In the genomic region with DNA sequence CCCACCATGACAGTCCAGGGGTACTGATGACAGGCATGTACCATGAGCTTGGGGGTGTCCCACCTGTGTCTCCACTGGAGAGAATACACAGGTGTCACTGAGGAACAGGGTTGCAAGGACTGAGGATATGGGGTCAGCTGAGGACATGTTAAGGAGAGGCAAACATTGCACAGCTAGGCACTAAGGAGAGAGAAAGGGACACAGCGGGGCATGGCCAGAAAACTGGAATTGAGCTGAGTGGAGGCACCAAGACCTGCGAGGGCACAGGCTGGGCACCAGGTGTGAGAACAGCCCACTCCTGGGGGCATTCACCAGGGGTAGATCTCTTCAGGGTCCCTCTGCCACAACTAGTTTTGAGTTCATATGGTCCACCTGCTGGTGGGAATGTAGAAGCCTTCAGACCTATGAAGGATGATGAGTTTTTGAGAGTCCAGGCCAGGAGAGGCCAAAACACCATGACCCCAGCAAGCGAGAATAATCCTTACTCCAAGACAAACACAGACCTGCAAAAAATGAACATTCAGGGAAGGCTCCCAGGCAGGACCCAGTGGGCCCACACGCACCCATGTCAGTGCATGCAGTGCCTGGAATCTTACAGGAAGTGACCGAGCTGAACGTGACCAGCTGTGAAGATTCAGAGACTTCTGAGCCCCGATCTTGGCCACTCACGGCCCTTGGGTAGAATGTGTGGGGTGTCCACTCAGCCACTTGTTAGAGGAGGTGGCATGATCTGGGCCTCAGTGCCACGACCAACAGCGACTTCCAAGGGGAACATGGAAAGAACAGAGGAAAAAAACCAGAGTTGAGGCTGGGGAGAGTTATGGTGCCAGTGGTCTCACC, we compare ENCODE assay signal across 8 cellular contexts. TPM values are rescaled to one million over a fixed set of nuclear protein-coding genes. Genes with fewer than 3 reads are reported as not detected.
DNase-seq lines count a peak whose midpoint lies in the region; ATAC-seq and TF ChIP-seq lines count a peak whose summit lies in the region.

No MANE protein-coding gene starts in this region.

- H3K4me1 ChIP-seq in fibroblast of lung (ENCODE audit: control insufficient read depth, extremely low read depth, insufficient read depth, low read length): peaks cover 8% of the 10 kb centered on the region

- DNase-seq in NCI-H748 (lab: John Stamatoyannopoulos, UW; ENCODE audit: unreplicated experiment) (peak; percentile 45), NCI-H748 treated with DMSO at 0.1 percent for 48 hours (lab: John Stamatoyannopoulos, UW) (no peak), SK-MEL-5 (ENCODE audit: low read depth, low spot score) (peak; percentile 37), fibroblast of lung (ENCODE audit: low read depth in 2 of 2) (no peak), NCI-H510A (lab: John Stamatoyannopoulos, UW) (no peak)
- no peak for DNase-seq in stimulated activated effector memory CD8-positive, alpha-beta T cell treated with anti-CD3 and anti-CD28 coated beads, Interleukin-12 subunit alpha, Interleukin-12 subunit beta, amount 100 ng/mL, for 72 hours (ENCODE audit: low spot score in 2 of 2)

- peak overlapping the region; percentile 92 for H3K4me3 Mint-ChIP-seq in stimulated activated effector memory CD8-positive, alpha-beta T cell treated with anti-CD3 and anti-CD28 coated beads, Interleukin-12 subunit alpha, Interleukin-12 subunit beta, amount 100 ng/mL, for 72 hours

- no peaks in the 10 kb centered on the region for H3K9me3 ChIP-seq in fibroblast of lung (ENCODE audit: control insufficient read depth, insufficient read depth, low read depth, low read length)

- no peaks in the 10 kb centered on the region for H3K9me3 Mint-ChIP-seq in stimulated activated effector memory CD8-positive, alpha-beta T cell treated with anti-CD3 and anti-CD28 coated beads, Interleukin-12 subunit alpha, Interleukin-12 subunit beta, amount 100 ng/mL, for 72 hours

- no peaks in the 10 kb centered on the region for H4K20me1 ChIP-seq in fibroblast of lung (ENCODE audit: control insufficient read depth, extremely low read depth, insufficient read depth, low read length)

- peaks cover 14% of the 10 kb centered on the region for H3K36me3 Mint-ChIP-seq in stimulated activated effector memory CD8-positive, alpha-beta T cell treated with anti-CD3 and anti-CD28 coated beads, Interleukin-12 subunit alpha, Interleukin-12 subunit beta, amount 100 ng/mL, for 72 hours

- peak overlapping the region; percentile 82 for H3K9ac ChIP-seq in fibroblast of lung (ENCODE audit: insufficient read depth, low read length)

- H3K36me3 ChIP-seq in fibroblast of lung (ENCODE audit: control insufficient read depth, insufficient read depth, low read length): peaks cover 2% of the 10 kb centered on the region

- H3K79me2 ChIP-seq in fibroblast of lung (ENCODE audit: control insufficient read depth, insufficient read depth, low read length): peaks cover 26% of the 10 kb centered on the region

- peak overlapping the region; percentile 91 for H3K27ac ChIP-seq in fibroblast of lung (ENCODE audit: insufficient read depth, low read length)

- peaks cover 37% of the 10 kb centered on the region for H3K4me1 Mint-ChIP-seq in stimulated activated effector memory CD8-positive, alpha-beta T cell treated with anti-CD3 and anti-CD28 coated beads, Interleukin-12 subunit alpha, Interleukin-12 subunit beta, amount 100 ng/mL, for 72 hours

- H2AFZ ChIP-seq in fibroblast of lung (ENCODE audit: low read length): no peak overlapping the region

- ATAC-seq in stimulated activated effector memory CD8-positive, alpha-beta T cell treated with anti-CD3 and anti-CD28 coated beads, Interleukin-12 subunit alpha, Interleukin-12 subunit beta, amount 100 ng/mL, for 72 hours: no peak
- ATAC-seq in GM19452 (IDR thresholded peaks at IDR 0.05; ENCODE audit: unreplicated experiment) (no peak), HG03025 (IDR thresholded peaks at IDR 0.05; ENCODE audit: low FRiP score, unreplicated experiment) (no peak)

- peak overlapping the region; percentile 73 to 97 (median 86) for H3K4me3 ChIP-seq in fibroblast of lung (replicated peaks in 1 of 4; ENCODE audit: control extremely low read depth in 1 of 4, insufficient read depth in 1 of 4, low read depth in 3 of 4, low read length in 4 of 4)

- H3K4me2 ChIP-seq in fibroblast of lung (ENCODE audit: extremely low read depth, insufficient read depth, low read length): peak overlapping the region; percentile 97

- peak overlapping the region; percentile 90 for H3K27ac Mint-ChIP-seq in stimulated activated effector memory CD8-positive, alpha-beta T cell treated with anti-CD3 and anti-CD28 coated beads, Interleukin-12 subunit alpha, Interleukin-12 subunit beta, amount 100 ng/mL, for 72 hours

- peak; percentile 24 to 38 for TF ChIP-seq CTCF in fibroblast of lung (conservative IDR thresholded peaks at IDR 0.05 in 1 of 2, IDR thresholded peaks at IDR 0.05 in 1 of 2; ENCODE audit: low read depth in 1 of 2, low read length in 2 of 2)

- in situ Hi-C loops in SK-MEL-5 (cut with HindIII; ENCODE audit: low pct_unique_long_range_greater_than_20kb, low sequenced_read_pairs): no loop called here

- H3K27me3 ChIP-seq in fibroblast of lung (ENCODE audit: control insufficient read depth, insufficient read depth, low read length): no peaks in the 10 kb centered on the region

RNA-seq across cellular contexts. Expression of gene ZNF584, which starts 1.4 kb away (rescaled TPM):
- 12.5 and 13.9 TPM in 2 replicates for total RNA-seq in SK-MEL-5 (2014; rRNA removed; shearing (Covaris generic))
- polyA plus RNA-seq in SK-MEL-5 (2015; cell fraction: cytosol; rRNA removed): 11.5 and 16.7 TPM in 2 replicates
- polyA plus RNA-seq in SK-MEL-5 (2015; cell fraction: nucleus; rRNA removed): 11.7 and 17.5 TPM in 2 replicates
- 16.9 and 18.8 TPM in 2 replicates for total RNA-seq in fibroblast of lung
- polyA plus RNA-seq in fibroblast of lung: 11.7 and 14.6 TPM in 2 replicates
- polyA plus RNA-seq in fibroblast of lung (2012): 9.6 and 12.0 TPM in 2 replicates
- polyA minus RNA-seq in fibroblast of lung (ENCODE audit: low replicate concordance): 12.5 and 19.0 TPM in 2 replicates

RNA-seq across cellular contexts. Expression of gene RNF225, which starts 11.6 kb away (rescaled TPM):
- not detected in 2 replicates for total RNA-seq in SK-MEL-5 (2014; rRNA removed; shearing (Covaris generic))
- not detected in 2 replicates for polyA plus RNA-seq in SK-MEL-5 (2015; cell fraction: cytosol; rRNA removed)
- not detected in 2 replicates for polyA plus RNA-seq in SK-MEL-5 (2015; cell fraction: nucleus; rRNA removed)
- under 0.01 TPM in 1 of 2 replicates, not detected in the other for total RNA-seq in fibroblast of lung
- not detected in 2 replicates for polyA plus RNA-seq in fibroblast of lung
- not detected in 2 replicates for polyA plus RNA-seq in fibroblast of lung (2012)
- not detected in 2 replicates for polyA minus RNA-seq in fibroblast of lung (ENCODE audit: low replicate concordance)

RNA-seq across cellular contexts. Expression of gene RPS5, which starts 20.0 kb away (rescaled TPM):
- total RNA-seq in SK-MEL-5 (2014; rRNA removed; shearing (Covaris generic)): 1,789 and 1,795 TPM in 2 replicates
- 1,491 and 2,015 TPM in 2 replicates for polyA plus RNA-seq in SK-MEL-5 (2015; cell fraction: cytosol; rRNA removed)
- polyA plus RNA-seq in SK-MEL-5 (2015; cell fraction: nucleus; rRNA removed): 265 and 318 TPM in 2 replicates
- 2,126 and 2,800 TPM in 2 replicates for total RNA-seq in fibroblast of lung
- polyA plus RNA-seq in fibroblast of lung: 1,173 and 1,532 TPM in 2 replicates
- polyA plus RNA-seq in fibroblast of lung (2012): 1,367 and 1,629 TPM in 2 replicates
- 1,823 and 1,849 TPM in 2 replicates for polyA minus RNA-seq in fibroblast of lung (ENCODE audit: low replicate concordance)

RNA-seq across cellular contexts. Expression of gene ZNF837, which starts 26.2 kb away (rescaled TPM):
- 0.40 and 0.87 TPM in 2 replicates for total RNA-seq in SK-MEL-5 (2014; rRNA removed; shearing (Covaris generic))
- polyA plus RNA-seq in SK-MEL-5 (2015; cell fraction: cytosol; rRNA removed): 0.76 and 2.1 TPM in 2 replicates
- not detected in 2 replicates for polyA plus RNA-seq in SK-MEL-5 (2015; cell fraction: nucleus; rRNA removed)
- 1.5 and 1.8 TPM in 2 replicates for total RNA-seq in fibroblast of lung
- polyA plus RNA-seq in fibroblast of lung: 0.18 and 0.27 TPM in 2 replicates
- 0.90 and 0.92 TPM in 2 replicates for polyA plus RNA-seq in fibroblast of lung (2012)
- 0.35 TPM in 1 of 2 replicates, not detected in the other for polyA minus RNA-seq in fibroblast of lung (ENCODE audit: low replicate concordance)

RNA-seq across cellular contexts. Expression of gene ZNF132, which starts 32.9 kb away (rescaled TPM):
- 0.16 and 0.35 TPM in 2 replicates for total RNA-seq in SK-MEL-5 (2014; rRNA removed; shearing (Covaris generic))
- 0.04 and 0.25 TPM in 2 replicates for polyA plus RNA-seq in SK-MEL-5 (2015; cell fraction: cytosol; rRNA removed)
- polyA plus RNA-seq in SK-MEL-5 (2015; cell fraction: nucleus; rRNA removed): 0.07 TPM in 1 of 2 replicates, not detected in the other
- 9.5 and 14.5 TPM in 2 replicates for total RNA-seq in fibroblast of lung
- polyA plus RNA-seq in fibroblast of lung: 2.2 and 4.1 TPM in 2 replicates
- polyA plus RNA-seq in fibroblast of lung (2012): 3.4 and 3.9 TPM in 2 replicates
- polyA minus RNA-seq in fibroblast of lung (ENCODE audit: low replicate concordance): 3.1 and 7.0 TPM in 2 replicates

Comparison
In these comparisons a context has a peak if more than half of its experiments do, and no peak if none do; other contexts are left out.
1. DNase-seq: peak in NCI-H748 (single experiment) and SK-MEL-5 (single experiment); none in NCI-H748 treated with DMSO at 0.1 percent for 48 hours (single experiment), fibroblast of lung (0 of 2), stimulated activated effector memory CD8-positive, alpha-beta T cell treated with anti-CD3 and anti-CD28 coated beads, Interleukin-12 subunit alpha, Interleukin-12 subunit beta, amount 100 ng/mL, for 72 hours (0 of 2) and NCI-H510A (single experiment).